In the genomic region with DNA sequence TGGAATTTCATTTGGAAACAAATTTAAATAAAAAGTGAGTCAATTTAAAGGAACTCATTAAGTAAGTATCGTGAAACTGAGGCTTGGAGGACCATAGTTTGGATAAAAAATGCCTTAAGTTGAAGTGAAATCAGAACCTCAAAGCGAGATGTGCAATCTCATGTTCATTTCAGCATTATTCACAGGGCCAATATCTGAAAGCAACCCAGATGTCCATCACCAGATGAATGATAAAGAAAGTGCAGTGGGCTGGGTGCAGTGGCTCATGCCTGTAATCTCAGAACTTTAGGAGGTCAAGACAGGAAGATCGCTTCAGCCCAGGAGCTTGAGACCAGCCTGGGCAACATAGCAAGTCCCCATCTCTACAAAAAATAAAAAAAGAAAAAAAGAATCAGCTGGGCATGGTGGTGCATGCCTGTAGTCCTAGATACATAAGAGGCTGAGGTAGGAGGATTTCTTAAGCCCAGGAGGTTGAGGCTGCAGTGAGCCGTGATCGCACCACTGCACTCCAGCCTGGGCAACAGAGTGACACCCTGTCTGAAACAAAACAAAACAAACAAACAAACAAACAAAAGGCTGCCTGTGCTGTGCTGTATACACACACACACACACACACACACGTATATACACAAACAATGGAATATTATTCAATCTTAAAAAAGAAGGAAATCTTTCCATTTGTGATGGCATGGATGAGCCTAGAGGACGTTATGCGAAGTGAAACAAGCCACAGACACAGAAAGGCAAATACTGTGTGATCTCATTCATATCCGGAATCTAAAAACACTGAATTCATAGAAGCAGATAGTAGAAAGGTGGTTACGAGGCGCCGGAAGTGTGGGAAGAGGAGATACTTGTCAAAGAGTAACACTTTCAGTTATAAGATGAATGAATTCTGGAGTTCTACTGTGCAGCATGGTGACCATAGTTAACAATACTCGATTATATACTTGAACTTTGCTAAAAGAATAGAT, we compare ENCODE assay signal across 9 cellular contexts. TPM values are rescaled to one million over a fixed set of nuclear protein-coding genes. Genes with fewer than 3 reads are reported as not detected.
DNase-seq lines count a peak whose midpoint lies in the region; ATAC-seq and TF ChIP-seq lines count a peak whose summit lies in the region.
"Had no signal": no experiment of that assay in that cellular context is flagged by ENCODE, and none has a peak within 500 bp of the region (broad histone marks: within the 10 kb centered on the region; RNA-seq: fewer than 3 reads in every experiment).

No MANE protein-coding gene starts in this region.

- peaks cover 92% of the 10 kb centered on the region for H3K79me2 ChIP-seq in PC-3 (ENCODE audit: low read length)

- H3F3A ChIP-seq in PC-3 (ENCODE audit: low read length, unreplicated experiment), result no peaks in the 10 kb centered on the region

- no peak overlapping the region for H2AFZ ChIP-seq in PC-3 (ENCODE audit: low read length)

- TF ChIP-seq CTCF in brain microvascular endothelial cell (IDR thresholded peaks at IDR 0.05; ENCODE audit: low read depth, low read length, missing control alignments) (no peak), heart right ventricle (IDR thresholded peaks at IDR 0.05) (no peak), chondrocyte (IDR thresholded peaks at IDR 0.05) (no peak), PC-3 (conservative IDR thresholded peaks at IDR 0.05; ENCODE audit: low read depth, low read length) (no peak)

- H3K9me2 ChIP-seq in PC-3 (replicated peaks; ENCODE audit: low read length), result no peaks in the 10 kb centered on the region

- H3K4me3 Mint-ChIP-seq in activated T-helper 17 cell treated with anti-CD3 and anti-CD28 coated beads, Interleukin-2, amount 50 U/mL, for 72 hours, result peak overlapping the region; percentile 45
- H3K4me3 Mint-ChIP-seq in chondrocyte (ENCODE audit: unreplicated experiment), result no peak overlapping the region

- BruUV-seq in PC-3 (replicated peaks; lab: Mats Ljungman, UMichigan), result no TSS peak

- no peaks in the 10 kb centered on the region for H3K9me3 ChIP-seq in heart right ventricle
- no peaks in the 10 kb centered on the region for H3K9me3 ChIP-seq in PC-3 (ENCODE audit: low read length)
- H3K9me3 ChIP-seq: suprapubic skin had no signal

- peaks cover 41% of the 10 kb centered on the region for H3K27me3 Mint-ChIP-seq in activated T-helper 17 cell treated with anti-CD3 and anti-CD28 coated beads, Interleukin-2, amount 50 U/mL, for 72 hours
- H3K27me3 Mint-ChIP-seq in chondrocyte (ENCODE audit: low read depth), result no peaks in the 10 kb centered on the region

- 95% methylated on average over 13 of the region's 13 CpGs for WGBS in heart right ventricle, 2 donors

- H3K9me3 Mint-ChIP-seq in activated T-helper 17 cell treated with anti-CD3 and anti-CD28 coated beads, Interleukin-2, amount 50 U/mL, for 72 hours, result no peaks in the 10 kb centered on the region
- H3K9me3 Mint-ChIP-seq in chondrocyte (ENCODE audit: low read depth), result no peaks in the 10 kb centered on the region

- H3K27me3 ChIP-seq in brain microvascular endothelial cell (replicated peaks) (no peaks in the 10 kb centered on the region), heart right ventricle (no peaks in the 10 kb centered on the region), PC-3 (ENCODE audit: low read length) (no peaks in the 10 kb centered on the region)
- H3K27me3 ChIP-seq: suprapubic skin had no signal

- H3K36me3 Mint-ChIP-seq in activated T-helper 17 cell treated with anti-CD3 and anti-CD28 coated beads, Interleukin-2, amount 50 U/mL, for 72 hours (ENCODE audit: low read depth), result no peaks in the 10 kb centered on the region
- H3K36me3 Mint-ChIP-seq in chondrocyte (ENCODE audit: low read depth), result peaks cover 3% of the 10 kb centered on the region

- H3K9ac ChIP-seq in PC-3 (ENCODE audit: low read length), result no peak overlapping the region

- H4K20me1 ChIP-seq in PC-3 (ENCODE audit: low read length), result peaks cover 16% of the 10 kb centered on the region

- in situ Hi-C loops in brain microvascular endothelial cell (cut with HindIII; ENCODE audit: low pct_ligation_motif_present, low sequenced_read_pairs), result loop anchor here (25.0 kb wide), 2 partner anchors 169 to 344 kb away; no protein-coding TSS in a partner anchor

- intact Hi-C loops in heart right ventricle (cut with DNase I) (no loop called here), PC-3 (cut with micrococcal nuclease) (no loop called here)

- no peak overlapping the region for H3K27ac ChIP-seq in brain microvascular endothelial cell
- H3K27ac ChIP-seq in heart right ventricle, result no peak overlapping the region
- H3K27ac ChIP-seq in PC-3 (ENCODE audit: low read length), result no peak overlapping the region
- H3K27ac ChIP-seq: suprapubic skin had no signal

- peak overlapping the region; percentile 26 for H3K27ac Mint-ChIP-seq in activated T-helper 17 cell treated with anti-CD3 and anti-CD28 coated beads, Interleukin-2, amount 50 U/mL, for 72 hours
- H3K27ac Mint-ChIP-seq in chondrocyte (ENCODE audit: unreplicated experiment), result no peak overlapping the region

- CTCF ChIA-PET in PC-3 (lab: Charles Lee), result no interaction called here

- H3K4me3 ChIP-seq in brain microvascular endothelial cell (ENCODE audit: low read depth, low read length) (no peak overlapping the region), heart right ventricle (no peak overlapping the region), PC-3 (ENCODE audit: low read length) (no peak overlapping the region)
- H3K4me3 ChIP-seq: suprapubic skin had no signal

- H3K36me3 ChIP-seq in brain microvascular endothelial cell (replicated peaks) (no peaks in the 10 kb centered on the region), heart right ventricle (no peaks in the 10 kb centered on the region), PC-3 (ENCODE audit: low read depth, low read length) (no peaks in the 10 kb centered on the region)
- H3K36me3 ChIP-seq: suprapubic skin had no signal

- H3K4me1 Mint-ChIP-seq in activated T-helper 17 cell treated with anti-CD3 and anti-CD28 coated beads, Interleukin-2, amount 50 U/mL, for 72 hours, result peaks cover 11% of the 10 kb centered on the region
- H3K4me1 Mint-ChIP-seq in chondrocyte (ENCODE audit: low read depth), result peaks cover 82% of the 10 kb centered on the region

- peaks cover 0 to 10% (median 0%) of the 10 kb centered on the region in 9 donors for H3K4me1 ChIP-seq in heart right ventricle
- H3K4me1 ChIP-seq in PC-3 (ENCODE audit: insufficient read depth, low read length), result no peaks in the 10 kb centered on the region
- H3K4me1 ChIP-seq: suprapubic skin had no signal

- POLR2A ChIA-PET in PC-3 (lab: Charles Lee; ENCODE audit: unreplicated experiment), result interaction anchor here (0.6 kb wide), 1 partner anchor 135 kb away, joined by 5 read pairs; no protein-coding TSS in a partner anchor

- peak in 5 of 6 experiments; percentile 37 to 79 (median 76) for DNase-seq in stimulated activated naive CD4-positive, alpha-beta T cell (lab: John Stamatoyannopoulos, UW)
- DNase-seq in brain microvascular endothelial cell (no peak), heart right ventricle (no peak), chondrocyte (ENCODE audit: low spot score) (no peak), PC-3 (no peak)

- ATAC-seq in GM21423 (IDR thresholded peaks at IDR 0.05; ENCODE audit: unreplicated experiment) (peak; percentile 63), HG03575 (IDR thresholded peaks at IDR 0.05; ENCODE audit: extremely low read depth, insufficient number of reproducible peaks, low FRiP score, unreplicated experiment) (peak; percentile 70), heart right ventricle (no peak), PC-3 (no peak)
- ATAC-seq in activated T-helper 17 cell treated with anti-CD3 and anti-CD28 coated beads, Interleukin-2, amount 50 U/mL, for 72 hours (replicated peaks), result peak; percentile 97

- H3K4me2 ChIP-seq in PC-3 (ENCODE audit: low read length), result no peak overlapping the region

RNA-seq across cellular contexts. Expression of gene SH3RF3, which starts 14.5 kb away (rescaled TPM):
- under 1 TPM in 1 of 2 donors, not detected in 1; 0.05 TPM for total RNA-seq in activated T-helper 17 cell treated with anti-CD3 and anti-CD28 coated beads, Interleukin-2, amount 50 U/mL, for 72 hours
- total RNA-seq in heart right ventricle (10 to 100 TPM in 1 of 10 donors, 1 to 10 TPM in 9; 5.6 to 11.5 (median 8.7) TPM), chondrocyte (58.8 to 66.2 TPM (median 59.5 TPM) in 3 replicates), PC-3 (2014; rRNA removed) (11.7 and 16.3 TPM in 2 replicates)
- 1 to 10 TPM; 5.0 to 8.9 TPM for polyA plus RNA-seq in heart right ventricle

Comparison
In these comparisons a context has a peak if more than half of its experiments do, and no peak if none do; other contexts are left out.
1. ATAC-seq: peak in GM21423 (single experiment), HG03575 (single experiment) and activated T-helper 17 cell treated with anti-CD3 and anti-CD28 coated beads, Interleukin-2, amount 50 U/mL, for 72 hours (single experiment); none in heart right ventricle (0 of 8) and PC-3 (single experiment).
2. DNase-seq: peak in stimulated activated naive CD4-positive, alpha-beta T cell (5 of 6); none in brain microvascular endothelial cell (single experiment), heart right ventricle (0 of 2), chondrocyte (single experiment) and PC-3 (single experiment).
3. RNA of gene SH3RF3, which starts 14.5 kb away (total RNA-seq): 58.8 to 66.2 TPM in chondrocyte, 11.7 to 16.3 TPM in PC-3 and 5.6 to 11.5 TPM in heart right ventricle; 0.05 TPM in activated T-helper 17 cell treated with anti-CD3 and anti-CD28 coated beads, Interleukin-2, amount 50 U/mL, for 72 hours; every median in the first group is over 4 times any median in the second.